ENCODE assay signal across 13 cellular contexts in genomic region chr5:179264641-179265528, GRCh38.
DNase-seq lines count a peak whose midpoint lies in the region; ATAC-seq and TF ChIP-seq lines count a peak whose summit lies in the region.
"Had no signal": no experiment of that assay in that cellular context is flagged by ENCODE, and none has a peak within 500 bp of the region (broad histone marks: within the 10 kb centered on the region; RNA-seq: fewer than 3 reads in every experiment).

No MANE protein-coding gene starts in this region.

- intact Hi-C loops in natural killer cell (cut with micrococcal nuclease), result no loop called here
- intact Hi-C loops in transverse colon (cut with DNase I; ENCODE audit: low total_unique reads), result no loop called here

- H3K4me3 ChIP-seq in epithelial cell of proximal tubule (ENCODE audit: low read depth, low read length) (peak overlapping the region; percentile 24), transverse colon (no peak overlapping the region)

- CTCF ChIA-PET in activated CD8-positive, alpha-beta memory T cell treated with anti-CD3 and anti-CD28 coated beads, Interleukin-2, amount 10 ng/mL, durations not matched to agents 7 days and 5 days (lab: Charles Lee), result no interaction called here

- H3K4me1 ChIP-seq in transverse colon, result peaks cover 7 to 20% (median 12%) of the 10 kb centered on the region in 4 donors

- no peak for TF ChIP-seq EP300 in transverse colon (IDR thresholded peaks at IDR 0.05; ENCODE audit: low read depth)

- no peaks in the 10 kb centered on the region for H3K9me3 ChIP-seq in transverse colon

- no peak for TF ChIP-seq POLR2A in transverse colon (IDR thresholded peaks at IDR 0.05)

- H3K4me3 Mint-ChIP-seq in activated CD8-positive, alpha-beta memory T cell treated with anti-CD3 and anti-CD28 coated beads, Interleukin-2, amount 10 ng/mL, durations not matched to agents 7 days and 5 days, result no peak overlapping the region
- no peak overlapping the region for H3K4me3 Mint-ChIP-seq in natural killer cell

- H3K36me3 Mint-ChIP-seq in activated CD8-positive, alpha-beta memory T cell treated with anti-CD3 and anti-CD28 coated beads, Interleukin-2, amount 10 ng/mL, durations not matched to agents 7 days and 5 days, result no peaks in the 10 kb centered on the region
- H3K36me3 Mint-ChIP-seq in natural killer cell, result no peaks in the 10 kb centered on the region

- in situ Hi-C loops in transverse colon (cut with MboI; ENCODE audit: low pct_ligation_motif_present in 1 of 4, low pct_unique_long_range_greater_than_20kb in 1 of 4, low sequenced_read_pairs in 3 of 4), result no loop called here

- no peaks in the 10 kb centered on the region for H3K27me3 ChIP-seq in transverse colon

- no peak for TF ChIP-seq CTCF in epithelial cell of proximal tubule (conservative IDR thresholded peaks at IDR 0.05; ENCODE audit: low read depth, low read length)
- TF ChIP-seq CTCF in natural killer cell (IDR thresholded peaks at IDR 0.05), result no peak
- no peak for TF ChIP-seq CTCF in transverse colon (IDR thresholded peaks at IDR 0.05)

- no peaks in the 10 kb centered on the region for H3K36me3 ChIP-seq in transverse colon

- no peaks in the 10 kb centered on the region for H3K9me3 Mint-ChIP-seq in activated CD8-positive, alpha-beta memory T cell treated with anti-CD3 and anti-CD28 coated beads, Interleukin-2, amount 10 ng/mL, durations not matched to agents 7 days and 5 days (ENCODE audit: low read depth)
- H3K9me3 Mint-ChIP-seq in natural killer cell, result no peaks in the 10 kb centered on the region

- DNase-seq in activated CD8-positive, alpha-beta memory T cell treated with anti-CD3 and anti-CD28 coated beads for 24 hours, result peak; percentile 40
- no peak for DNase-seq in activated CD8-positive, alpha-beta memory T cell treated with anti-CD3 and anti-CD28 coated beads, Interleukin-2, amount 10 ng/mL, durations not matched to agents 7 days and 5 days
- DNase-seq in epithelial cell of proximal tubule (ENCODE audit: low read depth), result no peak
- peak; percentile 10 for DNase-seq in natural killer cell
- DNase-seq in transverse colon, result peak; percentile 4
- no peak for DNase-seq in cerebellar cortex (ENCODE audit: low spot score)
- DNase-seq in NCI-H2029 treated with DMSO at 0.1 percent for 48 hours (lab: John Stamatoyannopoulos, UW), result no peak
- DNase-seq in globus pallidus (ENCODE audit: low spot score), result no peak
- DNase-seq: activated naive CD4-positive, alpha-beta T cell treated with Interleukin-2 at 50 U/mL for 16 hours; NCI-H526 treated with DMSO at 0.1 percent for 48 hours; SIG-M5; stimulated activated CD4-positive, alpha-beta T cell treated with anti-CD3 and anti-CD28 coated beads, Interleukin-15, amount 100 ng/mL, for 24 hours had no signal

- peak overlapping the region; percentile 71 to 84 (median 78) for H3K27ac ChIP-seq in transverse colon
- H3K27ac ChIP-seq: VCaP had no signal

- H3K27me3 Mint-ChIP-seq in activated CD8-positive, alpha-beta memory T cell treated with anti-CD3 and anti-CD28 coated beads, Interleukin-2, amount 10 ng/mL, durations not matched to agents 7 days and 5 days, result no peaks in the 10 kb centered on the region
- H3K27me3 Mint-ChIP-seq in natural killer cell (ENCODE audit: low read depth in 2 of 2), result no peaks in the 10 kb centered on the region

- 47 to 64% methylated on average over 4 to 16 of the region's 30 CpGs for WGBS in transverse colon (ENCODE audit: low coverage in 1 of 2), 2 donors

- no peak overlapping the region for H3K27ac Mint-ChIP-seq in activated CD8-positive, alpha-beta memory T cell treated with anti-CD3 and anti-CD28 coated beads, Interleukin-2, amount 10 ng/mL, durations not matched to agents 7 days and 5 days
- H3K27ac Mint-ChIP-seq in natural killer cell, result no peak overlapping the region

- no peaks in the 10 kb centered on the region for H3K4me1 Mint-ChIP-seq in activated CD8-positive, alpha-beta memory T cell treated with anti-CD3 and anti-CD28 coated beads, Interleukin-2, amount 10 ng/mL, durations not matched to agents 7 days and 5 days
- no peaks in the 10 kb centered on the region for H3K4me1 Mint-ChIP-seq in natural killer cell

- ATAC-seq in activated CD8-positive, alpha-beta memory T cell treated with anti-CD3 and anti-CD28 coated beads, Interleukin-2, amount 10 ng/mL, durations not matched to agents 7 days and 5 days, result no peak
- no peak for ATAC-seq in natural killer cell

Comparison
In these comparisons a context has a peak if more than half of its experiments do, and no peak if none do; other contexts are left out.
1. DNase-seq: peak in activated CD8-positive, alpha-beta memory T cell treated with anti-CD3 and anti-CD28 coated beads for 24 hours (single experiment), natural killer cell (single experiment) and transverse colon (single experiment); none in activated CD8-positive, alpha-beta memory T cell treated with anti-CD3 and anti-CD28 coated beads, Interleukin-2, amount 10 ng/mL, durations not matched to agents 7 days and 5 days (single experiment), epithelial cell of proximal tubule (single experiment), cerebellar cortex (single experiment), NCI-H2029 treated with DMSO at 0.1 percent for 48 hours (single experiment) and globus pallidus (single experiment).